In the genomic region with DNA sequence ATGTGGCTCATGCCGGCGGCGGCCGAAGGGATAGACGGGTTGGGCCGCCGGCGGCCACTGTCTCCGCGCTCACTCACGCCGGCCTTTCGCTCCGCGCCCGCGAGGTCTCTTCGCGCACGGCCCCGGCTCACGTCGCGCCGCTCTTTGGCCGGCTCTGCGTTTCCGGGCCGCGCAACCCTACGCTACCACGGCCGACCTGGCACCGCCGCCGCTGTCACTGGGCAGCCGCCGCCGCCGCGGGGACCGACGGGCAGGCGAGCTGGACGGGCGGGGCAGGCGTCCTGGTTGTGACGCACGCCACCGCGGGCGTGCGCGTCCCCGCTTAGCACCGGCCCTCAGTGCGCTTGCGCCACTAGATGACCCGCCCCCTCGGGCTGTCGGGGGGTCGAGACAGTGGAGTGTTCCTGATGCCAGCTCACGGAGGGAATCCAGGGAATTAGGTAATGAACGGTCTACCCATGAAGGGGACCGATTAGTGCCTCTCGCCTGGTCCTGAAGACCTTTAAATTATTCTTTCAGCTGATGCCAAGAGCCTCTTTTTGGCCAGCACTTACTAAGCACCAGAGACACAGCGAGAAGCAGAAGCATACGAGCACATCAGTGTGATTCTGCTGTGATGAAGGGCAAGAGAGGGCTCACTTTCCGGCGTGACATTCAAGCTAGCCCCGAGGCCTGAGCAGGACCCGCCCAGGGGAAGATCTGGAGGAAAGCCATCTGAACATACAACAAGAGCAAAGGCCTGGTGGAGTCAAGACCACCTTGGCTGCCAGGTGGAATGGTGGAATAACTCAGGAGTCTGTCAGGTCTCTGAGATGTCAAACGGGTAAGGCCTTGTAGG, we compare ENCODE assay signal across 8 cellular contexts. TPM values are rescaled to one million over a fixed set of nuclear protein-coding genes. Genes with fewer than 3 reads are reported as not detected.
DNase-seq lines count a peak whose midpoint lies in the region; ATAC-seq, FAIRE-seq and TF ChIP-seq lines count a peak whose summit lies in the region.

A gene (minus strand): TSS at position 289 of the 838 bp plus-strand sequence. CDS start 278 bp downstream, at position 11.

- peaks cover 7% of the 10 kb centered on the region for H3K36me3 Mint-ChIP-seq in activated naive CD8-positive, alpha-beta T cell treated with anti-CD3 and anti-CD28 coated beads, Interleukin-2, amount 50 U/mL, for 24 hours (ENCODE audit: low read depth)

- no peaks in the 10 kb centered on the region for H3K27me3 Mint-ChIP-seq in activated naive CD8-positive, alpha-beta T cell treated with anti-CD3 and anti-CD28 coated beads, Interleukin-2, amount 50 U/mL, for 24 hours

- H3K27ac ChIP-seq in cardiac muscle cell (peak within 1 kb of the TSS; percentile 76), pancreas (peak within 1 kb of the TSS; percentile 86 to 96 (median 94)), thymus (ENCODE audit: low read depth) (peak within 1 kb of the TSS; percentile 81)

- WGBS in pancreas, 2 donors = 2 to 3% methylated on average over 43 to 73 of the region's 73 CpGs
- 7% methylated on average over 73 of the region's 73 CpGs for WGBS in thymus

- ATAC-seq in HG02571 (IDR thresholded peaks at IDR 0.05; ENCODE audit: unreplicated experiment) = peak; percentile 89
- ATAC-seq in activated naive CD8-positive, alpha-beta T cell treated with anti-CD3 and anti-CD28 coated beads, Interleukin-2, amount 50 U/mL, for 24 hours = peak; percentile 87
- peak; percentile 94 to 98 (median 96) for ATAC-seq in pancreas

- H3K4me1 ChIP-seq in cardiac muscle cell (ENCODE audit: low read depth) (no peaks in the 10 kb centered on the region), pancreas (peaks cover 9 to 18% (median 13%) of the 10 kb centered on the region in 3 donors), thymus (ENCODE audit: control insufficient read depth, insufficient read depth, low read length) (peaks cover 4% of the 10 kb centered on the region)

- H3K27me3 ChIP-seq in cardiac muscle cell (no peaks in the 10 kb centered on the region), pancreas (no peaks in the 10 kb centered on the region), thymus (ENCODE audit: control insufficient read depth, insufficient read depth) (peaks cover 5% of the 10 kb centered on the region)

- peak within 1 kb of the TSS; percentile 66 for H3K4me3 ChIP-seq in cardiac muscle cell
- H3K4me3 ChIP-seq in pancreas = peak within 1 kb of the TSS; percentile 71 to 94 (median 85)
- peak within 1 kb of the TSS; percentile 71 for H3K4me3 ChIP-seq in thymus (ENCODE audit: low read length)

- TF ChIP-seq CTCF in cardiac muscle cell (IDR thresholded peaks at IDR 0.05; ENCODE audit: low read depth, low read length) = no peak
- no peak for TF ChIP-seq CTCF in pancreas (IDR thresholded peaks at IDR 0.05)

- TF ChIP-seq POLR2A in GM10847 (IDR thresholded peaks at IDR 0.05; ENCODE audit: extremely low read depth, insufficient read length) = peak; percentile 70

- DNase-seq in NCI-H1048 (lab: John Stamatoyannopoulos, UW) (peak; percentile 80), T follicular helper cell (ENCODE audit: low read depth) (peak; percentile 51), cardiac muscle cell (ENCODE audit: low read depth in 1 of 2, low spot score in 1 of 2) (peak; percentile 91), pancreas (peak; percentile 85 to 97 (median 91))
- DNase-seq in activated naive CD8-positive, alpha-beta T cell treated with anti-CD3 and anti-CD28 coated beads, Interleukin-2, amount 50 U/mL, for 24 hours = peak; percentile 90

- peaks cover 24% of the 10 kb centered on the region for H3K4me1 Mint-ChIP-seq in activated naive CD8-positive, alpha-beta T cell treated with anti-CD3 and anti-CD28 coated beads, Interleukin-2, amount 50 U/mL, for 24 hours

- H3K36me3 ChIP-seq in cardiac muscle cell = no peaks in the 10 kb centered on the region
- H3K36me3 ChIP-seq in pancreas = no peaks in the 10 kb centered on the region
- H3K36me3 ChIP-seq in thymus (ENCODE audit: control insufficient read depth, insufficient read depth) = no peaks in the 10 kb centered on the region

- H3K9me3 ChIP-seq in cardiac muscle cell (ENCODE audit: low read depth) = no peaks in the 10 kb centered on the region
- no peaks in the 10 kb centered on the region for H3K9me3 ChIP-seq in pancreas
- no peaks in the 10 kb centered on the region for H3K9me3 ChIP-seq in thymus (ENCODE audit: control insufficient read depth)

- no peaks in the 10 kb centered on the region for H3K9me3 Mint-ChIP-seq in activated naive CD8-positive, alpha-beta T cell treated with anti-CD3 and anti-CD28 coated beads, Interleukin-2, amount 50 U/mL, for 24 hours

- peak within 1 kb of the TSS; percentile 85 for H3K4me3 Mint-ChIP-seq in activated naive CD8-positive, alpha-beta T cell treated with anti-CD3 and anti-CD28 coated beads, Interleukin-2, amount 50 U/mL, for 24 hours

- H3K27ac Mint-ChIP-seq in activated naive CD8-positive, alpha-beta T cell treated with anti-CD3 and anti-CD28 coated beads, Interleukin-2, amount 50 U/mL, for 24 hours = peak within 1 kb of the TSS; percentile 91

- no peak for FAIRE-seq in pancreas (lab: Jason Lieb, UNC)

- intact Hi-C loops in pancreas (cut with DNase I) = no loop called here

RNA-seq across cellular contexts. Expression of the gene that starts here (rescaled TPM):
- total RNA-seq in cardiac muscle cell (99.0 and 172 TPM in 2 replicates), pancreas (10 to 100 TPM; 17.5 to 33.9 (median 23.8) TPM)
- polyA plus RNA-seq in cardiac muscle cell (15.7 and 21.9 TPM in 2 replicates), pancreas (1 to 10 TPM; 4.2 to 6.9 TPM), thymus (7.5 TPM)

Comparison
In these comparisons a context has a peak if more than half of its experiments do, and no peak if none do; other contexts are left out.
1. Peak in every context shown above with its lines: DNase-seq, ATAC-seq, H3K4me3 ChIP-seq and H3K27ac ChIP-seq.